ENCODE assay signal across 8 cellular contexts in the genomic region with DNA sequence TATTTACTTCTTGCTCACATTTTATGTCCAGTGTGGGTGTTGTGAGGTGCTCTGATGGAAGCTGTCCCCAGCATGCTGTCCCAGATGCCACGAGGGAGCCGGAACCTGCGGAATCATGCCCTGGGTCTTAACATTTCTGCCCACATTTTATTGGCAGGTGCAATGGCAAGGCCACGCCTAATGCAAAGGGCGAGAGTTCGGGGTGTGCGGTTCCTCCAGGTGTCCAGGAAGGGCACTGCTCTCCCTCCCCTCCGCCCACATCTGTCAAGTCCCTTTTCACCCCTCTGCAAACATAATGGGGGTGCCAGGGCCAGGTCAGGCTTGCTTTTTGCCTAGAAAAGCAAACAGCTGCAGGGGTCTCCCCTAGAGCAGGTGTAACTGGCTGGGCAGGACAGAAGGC. TPM values are rescaled to one million over a fixed set of nuclear protein-coding genes. Genes with fewer than 3 reads are reported as not detected.
DNase-seq lines count a peak whose midpoint lies in the region; ATAC-seq and TF ChIP-seq lines count a peak whose summit lies in the region.

No MANE protein-coding gene starts in this region.

- no peak overlapping the region for H2AK5ac ChIP-seq in IMR-90 (ENCODE audit: low read depth, low read length)

- TF ChIP-seq CTCF in IMR-90 (conservative IDR thresholded peaks at IDR 0.05; ENCODE audit: low read depth, low read length): no peak
- TF ChIP-seq CTCF in colonic mucosa (IDR thresholded peaks at IDR 0.05): no peak
- no peak for TF ChIP-seq CTCF in nephron (IDR thresholded peaks at IDR 0.05; ENCODE audit: unreplicated experiment in 3 of 3)

- no peak overlapping the region for H3K4ac ChIP-seq in IMR-90 (ENCODE audit: low read depth, low read length)

- H3K9me3 Mint-ChIP-seq in nephron: no peaks in the 10 kb centered on the region

- no peak overlapping the region for H2BK120ac ChIP-seq in IMR-90 (ENCODE audit: low read depth, low read length)

- no peak overlapping the region for H3K27ac Mint-ChIP-seq in nephron

- CTCF ChIA-PET in IMR-90 (lab: Yijun Ruan, JAX): interaction anchor here (0.8 kb wide), 1 partner anchor 390 kb away, joined by 3 read pairs; no protein-coding TSS in a partner anchor

- no peak overlapping the region for H3K18ac ChIP-seq in IMR-90 (ENCODE audit: low read depth, low read length)

- no peak overlapping the region; the same call in 1 of the 2 replicates for H3K27ac ChIP-seq in BLaER1
- H3K27ac ChIP-seq in IMR-90 (ENCODE audit: insufficient read depth, low read length): no peak overlapping the region
- peak overlapping the region; percentile 54 for H3K27ac ChIP-seq in colonic mucosa

- no CpG with 5 or more reads among the region's 8 CpGs for WGBS in IMR-90 (ENCODE audit: extremely low coverage in 2 of 2, insufficient read length in 1 of 2), 2 experiments

- peak overlapping the region; percentile 94 for H3K4me2 ChIP-seq in BLaER1
- H3K4me2 ChIP-seq in IMR-90 (ENCODE audit: low read depth, low read length): no peak overlapping the region

- H4K8ac ChIP-seq in IMR-90 (ENCODE audit: low read depth in 2 of 2, low read length in 2 of 2): no peak overlapping the region

- ATAC-seq in IMR-90 (ENCODE audit: low read depth) (no peak), HG02938 (IDR thresholded peaks at IDR 0.05; ENCODE audit: unreplicated experiment) (no peak)
- no peak for ATAC-seq in activated CD4-positive, CD25-positive, alpha-beta regulatory T cell treated with anti-CD3 and anti-CD28 coated beads, Interleukin-2, amount 50 U/mL, for 24 hours

- H3K4me1 ChIP-seq in BLaER1: peaks cover 24% of the 10 kb centered on the region
- peaks cover 7% of the 10 kb centered on the region for H3K4me1 ChIP-seq in IMR-90 (ENCODE audit: control insufficient read depth, insufficient read depth, low read length)
- peaks cover 7% of the 10 kb centered on the region for H3K4me1 ChIP-seq in colonic mucosa

- H2BK20ac ChIP-seq in IMR-90 (ENCODE audit: low read depth, low read length): no peak overlapping the region

- no peak for TF ChIP-seq POLR2A in IMR-90 (IDR thresholded peaks at IDR 0.05; ENCODE audit: low read depth, low read length)

- H3K9me3 ChIP-seq in BLaER1: no peaks in the 10 kb centered on the region
- no peaks in the 10 kb centered on the region for H3K9me3 ChIP-seq in IMR-90 (ENCODE audit: control insufficient read depth, insufficient read depth, low read length)
- no peaks in the 10 kb centered on the region for H3K9me3 ChIP-seq in colonic mucosa

- no peak overlapping the region for H4K5ac ChIP-seq in IMR-90 (ENCODE audit: low read depth, low read length)

- DNase-seq in IMR-90: no peak
- DNase-seq in colonic mucosa: peak; percentile 53
- DNase-seq in DMS 273 (lab: John Stamatoyannopoulos, UW; ENCODE audit: unreplicated experiment): no peak
- no peak for DNase-seq in GOT3 (lab: John Stamatoyannopoulos, UW)

- no peak overlapping the region for H3K9ac ChIP-seq in BLaER1
- H3K9ac ChIP-seq in IMR-90 (ENCODE audit: low read depth, low read length): no peak overlapping the region
- peak overlapping the region in 1 of 2 donors; percentile 72 for H3K9ac ChIP-seq in colonic mucosa (ENCODE audit: low read depth in 2 of 2, low read length in 2 of 2)

- no peak overlapping the region for H3K14ac ChIP-seq in IMR-90 (replicated peaks; ENCODE audit: low read depth, low read length)

- peaks cover 10% of the 10 kb centered on the region for H3K4me1 Mint-ChIP-seq in nephron

- intact Hi-C loops in IMR-90 (cut with micrococcal nuclease): no loop called here
- intact Hi-C loops in colonic mucosa (cut with DNase I): no loop called here

- no peak overlapping the region for H4K91ac ChIP-seq in IMR-90 (ENCODE audit: insufficient read depth, low read depth, low read length)

- H3K9me1 ChIP-seq in IMR-90 (ENCODE audit: insufficient read depth, low read length): peaks cover 3% of the 10 kb centered on the region

- H3K27me3 ChIP-seq in BLaER1 (no peaks in the 10 kb centered on the region), IMR-90 (ENCODE audit: control insufficient read depth, insufficient read depth, low read length) (no peaks in the 10 kb centered on the region), colonic mucosa (no peaks in the 10 kb centered on the region)

- POLR2A ChIA-PET in IMR-90 (lab: Charles Lee; ENCODE audit: unreplicated experiment): interaction anchor here (0.8 kb wide), 1 partner anchor 17 kb away, joined by 5 read pairs; the partner anchor contains the start of genes BUD31 and PDAP1

- H2AK9ac ChIP-seq in IMR-90 (replicated peaks; ENCODE audit: low read depth, low read length, poor library complexity): no peak overlapping the region

- H2BK15ac ChIP-seq in IMR-90 (ENCODE audit: low read depth, low read length): no peak overlapping the region

- H2AFZ ChIP-seq in IMR-90 (replicated peaks; ENCODE audit: low read length, poor library complexity): no peak overlapping the region

- no peak overlapping the region for H3K56ac ChIP-seq in IMR-90 (ENCODE audit: extremely low read depth, insufficient read depth, low read length)

- no peak for TF ChIP-seq RAD21 in IMR-90 (IDR thresholded peaks at IDR 0.05; ENCODE audit: low read length)

- peak overlapping the region; percentile 38 for H3K23ac ChIP-seq in IMR-90 (ENCODE audit: low read depth, low read length)

- H3K36me3 ChIP-seq in BLaER1 (peaks cover 81% of the 10 kb centered on the region), IMR-90 (ENCODE audit: control insufficient read depth, insufficient read depth, low read length) (peaks cover 62% of the 10 kb centered on the region), colonic mucosa (peaks cover 17% of the 10 kb centered on the region)

- in situ Hi-C loops in IMR-90 (cut with MboI; ENCODE audit: low sequenced_read_pairs): no loop called here

- no peak overlapping the region for H2BK5ac ChIP-seq in IMR-90 (ENCODE audit: low read depth, low read length, poor library complexity, severe bottlenecking)

- H3K79me1 ChIP-seq in IMR-90 (ENCODE audit: low read depth in 1 of 2, low read length in 2 of 2): peaks cover 5 to 50% of the 10 kb centered on the region in 2 experiments

- H4K20me1 ChIP-seq in BLaER1 (peaks cover 66% of the 10 kb centered on the region), IMR-90 (ENCODE audit: insufficient read depth, low read length) (peaks cover 47% of the 10 kb centered on the region)

- peak overlapping the region; percentile 72 for H3K4me3 ChIP-seq in BLaER1
- H3K4me3 ChIP-seq in IMR-90 (ENCODE audit: insufficient read depth, low read depth, low read length): no peak overlapping the region
- H3K4me3 ChIP-seq in colonic mucosa: peak overlapping the region; percentile 40

- peaks cover 6% of the 10 kb centered on the region for H3K36me3 Mint-ChIP-seq in nephron (ENCODE audit: low read depth)

- no TSS peak for BruUV-seq in IMR-90 (replicated peaks; lab: Mats Ljungman, UMichigan)

- dilution Hi-C loops in IMR-90 (cut with HindIII; ENCODE audit: low sequenced_read_pairs, unreplicated experiment): no loop called here

- H3K27me3 Mint-ChIP-seq in nephron (ENCODE audit: low read depth): no peaks in the 10 kb centered on the region

- peak overlapping the region; percentile 74 to 82 (median 77) for H3K4me3 Mint-ChIP-seq in nephron

TF ChIP-seq in IMR-90, 13 proteins besides CTCF, POLR2A, EP300 and RAD21 (continues in another document):
- no peak for TF ChIP-seq CHD1 (IDR thresholded peaks at IDR 0.05; ENCODE audit: low read depth, low read length)
- no peak for TF ChIP-seq RFX5 (IDR thresholded peaks at IDR 0.05; ENCODE audit: low read depth, low read length)
- TF ChIP-seq BHLHE40 (IDR thresholded peaks at IDR 0.05; ENCODE audit: low read depth, low read length): no peak
- TF ChIP-seq, protein P1, sequence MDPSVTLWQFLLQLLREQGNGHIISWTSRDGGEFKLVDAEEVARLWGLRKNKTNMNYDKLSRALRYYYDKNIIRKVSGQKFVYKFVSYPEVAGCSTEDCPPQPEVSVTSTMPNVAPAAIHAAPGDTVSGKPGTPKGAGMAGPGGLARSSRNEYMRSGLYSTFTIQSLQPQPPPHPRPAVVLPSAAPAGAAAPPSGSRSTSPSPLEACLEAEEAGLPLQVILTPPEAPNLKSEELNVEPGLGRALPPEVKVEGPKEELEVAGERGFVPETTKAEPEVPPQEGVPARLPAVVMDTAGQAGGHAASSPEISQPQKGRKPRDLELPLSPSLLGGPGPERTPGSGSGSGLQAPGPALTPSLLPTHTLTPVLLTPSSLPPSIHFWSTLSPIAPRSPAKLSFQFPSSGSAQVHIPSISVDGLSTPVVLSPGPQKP (IDR thresholded peaks at IDR 0.05; ENCODE audit: borderline replicate concordance, low read depth, low read length): no peak
- TF ChIP-seq NFE2L2 (IDR thresholded peaks at IDR 0.05; ENCODE audit: low read depth, low read length): no peak
- TF ChIP-seq SMC3 (IDR thresholded peaks at IDR 0.05; ENCODE audit: low read depth, low read length): no peak
- TF ChIP-seq MXI1 (IDR thresholded peaks at IDR 0.05; ENCODE audit: borderline replicate concordance, low read depth, low read length): no peak
- TF ChIP-seq RCOR1 (IDR thresholded peaks at IDR 0.05; ENCODE audit: insufficient replicate concordance, low read length): no peak

RNA-seq across cellular contexts. Expression of gene PDAP1, which starts 16.4 kb away (rescaled TPM):
- 40.3 and 124 TPM in 2 replicates for total RNA-seq in IMR-90 (2012; rRNA removed)
- 123 and 193 TPM in 2 replicates for polyA plus RNA-seq in IMR-90 (2012; rRNA removed)
- polyA plus RNA-seq in IMR-90 (2012; cell fraction: cytosol; rRNA removed): 86.2 and 146 TPM in 2 replicates
- 22.9 and 59.0 TPM in 2 replicates for polyA plus RNA-seq in IMR-90 (2012; cell fraction: nucleus; rRNA removed; ENCODE audit: low replicate concordance)
- total RNA-seq in colonic mucosa: 100 to 1,000 TPM in 1 of 2 donors, 10 to 100 TPM in 1; 79.7 to 133 TPM

RNA-seq across cellular contexts. Expression of gene BUD31, which starts 16.7 kb away (rescaled TPM):
- total RNA-seq in IMR-90 (2012; rRNA removed): 72.6 and 111 TPM in 2 replicates
- 94.2 and 97.2 TPM in 2 replicates for polyA plus RNA-seq in IMR-90 (2012; rRNA removed)
- 45.7 and 87.3 TPM in 2 replicates for polyA plus RNA-seq in IMR-90 (2012; cell fraction: cytosol; rRNA removed)
- polyA plus RNA-seq in IMR-90 (2012; cell fraction: nucleus; rRNA removed; ENCODE audit: low replicate concordance): 26.6 and 74.7 TPM in 2 replicates
- 100 to 1,000 TPM in 1 of 2 donors, 10 to 100 TPM in 1; 82.8 to 113 TPM for total RNA-seq in colonic mucosa

RNA-seq across cellular contexts. Expression of gene ARPC1B, which starts 17.5 kb away (rescaled TPM):
- 243 and 351 TPM in 2 replicates for total RNA-seq in IMR-90 (2012; rRNA removed)
- polyA plus RNA-seq in IMR-90 (2012; rRNA removed): 488 and 548 TPM in 2 replicates
- 590 and 650 TPM in 2 replicates for polyA plus RNA-seq in IMR-90 (2012; cell fraction: cytosol; rRNA removed)
- 160 and 428 TPM in 2 replicates for polyA plus RNA-seq in IMR-90 (2012; cell fraction: nucleus; rRNA removed; ENCODE audit: low replicate concordance)
- total RNA-seq in colonic mucosa: 100 to 1,000 TPM; 141 to 143 TPM

RNA-seq across cellular contexts. Expression of gene PTCD1, which starts 46.6 kb away (rescaled TPM):
- 2.2 and 2.8 TPM in 2 replicates for total RNA-seq in IMR-90 (2012; rRNA removed)
- 4.0 and 4.7 TPM in 2 replicates for polyA plus RNA-seq in IMR-90 (2012; rRNA removed)
- polyA plus RNA-seq in IMR-90 (2012; cell fraction: cytosol; rRNA removed): 1.9 and 3.5 TPM in 2 replicates
- 9.5 and 11.6 TPM in 2 replicates for polyA plus RNA-seq in IMR-90 (2012; cell fraction: nucleus; rRNA removed; ENCODE audit: low replicate concordance)
- total RNA-seq in colonic mucosa: 1 to 10 TPM; 4.5 to 7.6 TPM

RNA-seq across cellular contexts. Expression of gene CPSF4, which starts 46.7 kb away (rescaled TPM):
- 23.8 and 23.9 TPM in 2 replicates for total RNA-seq in IMR-90 (2012; rRNA removed)
- 38.5 and 44.9 TPM in 2 replicates for polyA plus RNA-seq in IMR-90 (2012; rRNA removed)
- polyA plus RNA-seq in IMR-90 (2012; cell fraction: cytosol; rRNA removed): 16.1 and 26.6 TPM in 2 replicates
- polyA plus RNA-seq in IMR-90 (2012; cell fraction: nucleus; rRNA removed; ENCODE audit: low replicate concordance): 158 and 162 TPM in 2 replicates
- 10 to 100 TPM; 16.6 to 39.2 TPM for total RNA-seq in colonic mucosa
